ENCODE assay signal across 2 cellular contexts in genomic region chr1:16673976-16674375, GRCh38. TPM values are rescaled to one million over a fixed set of nuclear protein-coding genes. Genes with fewer than 3 reads are reported as not detected.
"Had no signal": no experiment of that assay in that cellular context is flagged by ENCODE, and none has a peak within 500 bp of the region (broad histone marks: within the 10 kb centered on the region; RNA-seq: fewer than 3 reads in every experiment).

No MANE protein-coding gene starts in this region.

RNA-seq across cellular contexts. Expression of gene RNU1-3, which starts 7.2 kb away (rescaled TPM):
- total RNA-seq: M059J had no signal
- polyA plus RNA-seq: SK-N-SH had no signal
